30 cellular contexts compared by ENCODE assay signal in the genomic region with DNA sequence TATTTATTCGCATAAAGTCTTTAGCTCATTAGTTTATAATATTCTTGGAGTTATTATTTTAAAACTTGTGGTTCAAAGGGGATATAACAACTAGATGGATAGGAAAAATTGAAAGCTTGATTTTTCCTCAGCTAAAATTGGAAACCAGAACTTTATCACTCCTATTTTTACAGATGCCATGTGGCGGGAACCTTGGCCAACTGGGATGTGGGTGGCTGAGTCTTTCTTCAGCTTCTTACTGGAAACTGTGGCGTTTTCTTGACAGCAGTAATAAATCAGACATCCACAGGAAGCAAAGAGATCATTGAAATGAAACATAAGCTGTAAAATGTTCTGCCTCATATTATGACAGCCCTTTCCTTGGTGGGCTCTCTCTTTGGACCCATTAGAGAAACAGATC.
"Had no signal": no experiment of that assay in that cellular context is flagged by ENCODE, and none has a peak within 500 bp of the region (broad histone marks: within the 10 kb centered on the region; RNA-seq: fewer than 3 reads in every experiment).

No MANE protein-coding gene starts in this region.

- H3K9me3 Mint-ChIP-seq: mesothelial cell of epicardium had no signal

- DNase-seq: dermis blood vessel endothelial cell; effector CD4-positive, alpha-beta T cell; effector memory CD4-positive, alpha-beta T cell; erythroblast; esophagus squamous epithelium; foreskin keratinocyte; glutamatergic neuron; head of caudate nucleus; hypothalamus; immature natural killer cell; kidney glomerular epithelial cell; left colon; left lung; left ventricle myocardium superior; lower lobe of right lung; mesenchymal stem cell; mucosa of descending colon; naive B cell; naive thymus-derived CD8-positive, alpha-beta T cell had no signal

- H3K4me1 Mint-ChIP-seq: immature natural killer cell; mesothelial cell of epicardium; naive B cell; naive thymus-derived CD8-positive, alpha-beta T cell had no signal

- H3K4me3 Mint-ChIP-seq: immature natural killer cell; mesothelial cell of epicardium; naive thymus-derived CD8-positive, alpha-beta T cell had no signal

- H3K4me3 ChIP-seq: coronary artery, dorsolateral prefrontal cortex, esophagus squamous epithelium, gastroesophageal sphincter, hepatocyte, left lung, lower lobe of right lung, mucosa of descending colon had no signal

- H3K9me3 ChIP-seq: esophagus squamous epithelium, gastroesophageal sphincter, left lung, lower lobe of right lung, mucosa of descending colon had no signal

- H2AFZ ChIP-seq: hepatocyte had no signal

- H3K4me2 ChIP-seq: hepatocyte had no signal

- ATAC-seq: esophagus mucosa; foreskin keratinocyte; gastroesophageal sphincter; left colon; left lung; left ventricle myocardium superior; lower lobe of right lung; mucosa of descending colon; naive thymus-derived CD8-positive, alpha-beta T cell had no signal

- H3K79me2 ChIP-seq: hepatocyte had no signal

- H3K36me3 Mint-ChIP-seq: immature natural killer cell, mesothelial cell of epicardium, naive B cell had no signal

- H3K4me1 ChIP-seq: esophagus squamous epithelium, foreskin keratinocyte, gastroesophageal sphincter, left lung, lower lobe of right lung had no signal

- H3K27me3 ChIP-seq: esophagus squamous epithelium, foreskin keratinocyte, gastroesophageal sphincter, hepatocyte, left lung had no signal

- FAIRE-seq: colon, frontal cortex, islet of Langerhans, keratinocyte had no signal

- H3K27ac ChIP-seq: coronary artery, dorsolateral prefrontal cortex, epithelial cell of prostate, esophagus squamous epithelium, foreskin keratinocyte, gastroesophageal sphincter, hepatocyte, left lung, lower lobe of right lung had no signal

- H3K27ac Mint-ChIP-seq: immature natural killer cell; mesothelial cell of epicardium; naive B cell; naive thymus-derived CD8-positive, alpha-beta T cell had no signal

- H3K36me3 ChIP-seq: esophagus squamous epithelium, gastroesophageal sphincter, left lung, lower lobe of right lung had no signal
